ENCODE assay signal across 8 cellular contexts in genomic region chr7:129144095-129144833, GRCh38. TPM values are rescaled to one million over a fixed set of nuclear protein-coding genes. Genes with fewer than 3 reads are reported as not detected.
DNase-seq lines count a peak whose midpoint lies in the region; ATAC-seq and TF ChIP-seq lines count a peak whose summit lies in the region.

A gene with protein sequence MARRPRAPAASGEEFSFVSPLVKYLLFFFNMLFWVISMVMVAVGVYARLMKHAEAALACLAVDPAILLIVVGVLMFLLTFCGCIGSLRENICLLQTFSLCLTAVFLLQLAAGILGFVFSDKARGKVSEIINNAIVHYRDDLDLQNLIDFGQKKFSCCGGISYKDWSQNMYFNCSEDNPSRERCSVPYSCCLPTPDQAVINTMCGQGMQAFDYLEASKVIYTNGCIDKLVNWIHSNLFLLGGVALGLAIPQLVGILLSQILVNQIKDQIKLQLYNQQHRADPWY (plus strand): TSS chr7:129144707. CDS start chr7:129144981, 274 bp downstream.

- TF ChIP-seq POLR2A in NB4 (IDR thresholded peaks at IDR 0.05; ENCODE audit: extremely low read depth, insufficient read length): no peak

- TF ChIP-seq CTCF in GM10248 (IDR thresholded peaks at IDR 0.05; ENCODE audit: control extremely low read depth, extremely low read depth, low read depth, missing control alignments): no peak
- TF ChIP-seq CTCF in HEK293 (tag by site-specific recombination; IDR thresholded peaks at IDR 0.05): no peak
- no peak for TF ChIP-seq CTCF in NB4 (IDR thresholded peaks at IDR 0.05; ENCODE audit: low read depth, low read length)
- TF ChIP-seq CTCF in ascending aorta (IDR thresholded peaks at IDR 0.05): no peak
- TF ChIP-seq CTCF in hepatocyte (IDR thresholded peaks at IDR 0.05; ENCODE audit: poor library complexity): no peak

- H3K4me1 ChIP-seq in HEK293 (ENCODE audit: control insufficient read depth, insufficient read depth, low read length): 0 out of 2 replicates have a peak, but pooled peaks cover 2% of the 10 kb centered on the region
- peaks cover 0 to 4% of the 10 kb centered on the region in 2 donors for H3K4me1 ChIP-seq in ascending aorta
- peaks cover 6% of the 10 kb centered on the region for H3K4me1 ChIP-seq in hepatocyte (ENCODE audit: insufficient read depth)
- no peaks in the 10 kb centered on the region for H3K4me1 ChIP-seq in aorta (ENCODE audit: control insufficient read depth in 1 of 2, insufficient read depth in 2 of 2, low read length in 2 of 2)

- DNase-seq in GM10248 (ENCODE audit: extremely low spot score) (peak; percentile 92), NB4 (ENCODE audit: low read depth) (peak; percentile 74), ascending aorta (ENCODE audit: low spot score in 2 of 2) (peak in 1 of 2 donors; percentile 85), hepatocyte (ENCODE audit: low spot score) (peak; percentile 83), renal cortical epithelial cell (ENCODE audit: low read depth) (peak; percentile 37), aorta (peak; percentile 83 to 92)

- H3K27me3 ChIP-seq in ascending aorta: no peaks in the 10 kb centered on the region
- peaks cover 33% of the 10 kb centered on the region for H3K27me3 ChIP-seq in hepatocyte
- no peaks in the 10 kb centered on the region for H3K27me3 ChIP-seq in aorta (ENCODE audit: control insufficient read depth in 1 of 2, insufficient read depth in 2 of 2, low read length in 1 of 2)

- no peaks in the 10 kb centered on the region for H3K9me2 ChIP-seq in hepatocyte (replicated peaks; ENCODE audit: insufficient read depth)

- H3K4me1 Mint-ChIP-seq in T-helper 1 cell treated with Interleukin-12 subunit alpha and Interleukin-12 subunit beta and Interleukin-4 antibody, amounts not matched to agents 30 μg/mL and 1 μg/mL, for 36 hours (ENCODE audit: low read depth): peaks cover 17% of the 10 kb centered on the region

- H3K27ac ChIP-seq in HEK293 (ENCODE audit: extremely low read depth, low read depth, low read length): peak within 1 kb of the TSS; percentile 58; the same call in 1 of the 2 replicates
- no peak within 1 kb of the TSS for H3K27ac ChIP-seq in ascending aorta
- H3K27ac ChIP-seq in hepatocyte: no peak within 1 kb of the TSS
- H3K27ac ChIP-seq in aorta (ENCODE audit: low read depth in 1 of 2, low read length in 2 of 2): no peak within 1 kb of the TSS

- H3K79me2 ChIP-seq in hepatocyte: no peaks in the 10 kb centered on the region

- peaks cover 44% of the 10 kb centered on the region for H3K27me3 Mint-ChIP-seq in T-helper 1 cell treated with Interleukin-12 subunit alpha and Interleukin-12 subunit beta and Interleukin-4 antibody, amounts not matched to agents 30 μg/mL and 1 μg/mL, for 36 hours (ENCODE audit: low read depth)

- H3K9me3 ChIP-seq in HEK293 (ENCODE audit: control insufficient read depth, insufficient read depth, low read depth, low read length) (no peaks in the 10 kb centered on the region), ascending aorta (no peaks in the 10 kb centered on the region), hepatocyte (ENCODE audit: low read depth) (no peaks in the 10 kb centered on the region), aorta (ENCODE audit: control insufficient read depth, low read length) (no peaks in the 10 kb centered on the region)

- CTCF ChIA-PET in GM10248 (lab: Yijun Ruan, JAX): interaction anchor here (1.0 to 16.0 kb wide), 6 partner anchors 10 to 57 kb away, joined by 3 to 220 read pairs (median 6); no protein-coding TSS in a partner anchor
- CTCF ChIA-PET in HEK293 (lab: Yijun Ruan, JAX): interaction anchor here (0.6 to 1.4 kb wide), 6 partner anchors 20 to 133 kb away, joined by 3 to 7 read pairs (median 4); no protein-coding TSS in a partner anchor

- 5% methylated on average over 24 of the region's 43 CpGs for WGBS in hepatocyte (ENCODE audit: low lambda C conversion rate, missing lambda C conversion rate)
- WGBS in aorta, 2 donors: 1 to 2% methylated on average over 42 to 43 of the region's 43 CpGs

- intact Hi-C loops in ascending aorta (cut with DNase I): no loop called here
- intact Hi-C loops in aorta (cut with DNase I): no loop called here

- H3K27ac Mint-ChIP-seq in T-helper 1 cell treated with Interleukin-12 subunit alpha and Interleukin-12 subunit beta and Interleukin-4 antibody, amounts not matched to agents 30 μg/mL and 1 μg/mL, for 36 hours: no peak within 1 kb of the TSS

- no peaks in the 10 kb centered on the region for H3K9me3 Mint-ChIP-seq in T-helper 1 cell treated with Interleukin-12 subunit alpha and Interleukin-12 subunit beta and Interleukin-4 antibody, amounts not matched to agents 30 μg/mL and 1 μg/mL, for 36 hours

- peak within 1 kb of the TSS; percentile 93 for H3K4me3 Mint-ChIP-seq in T-helper 1 cell treated with Interleukin-12 subunit alpha and Interleukin-12 subunit beta and Interleukin-4 antibody, amounts not matched to agents 30 μg/mL and 1 μg/mL, for 36 hours

- H3K4me3 ChIP-seq in HEK293 (ENCODE audit: low read depth, low read length) (peak within 1 kb of the TSS; percentile 56), NB4 (ENCODE audit: low read depth, low read length) (peak within 1 kb of the TSS; percentile 51), ascending aorta (peak within 1 kb of the TSS; percentile 64 to 72), hepatocyte (peak within 1 kb of the TSS; percentile 49), aorta (ENCODE audit: low read length in 2 of 2) (peak within 1 kb of the TSS; percentile 32 to 56)

- H3K36me3 ChIP-seq in HEK293 (ENCODE audit: control insufficient read depth in 2 of 2, insufficient read depth in 1 of 2, low read length in 2 of 2) (no peaks in the 10 kb centered on the region), ascending aorta (no peaks in the 10 kb centered on the region), hepatocyte (replicated peaks; ENCODE audit: insufficient read depth, low read depth) (no peaks in the 10 kb centered on the region), aorta (ENCODE audit: control insufficient read depth in 1 of 2, insufficient read depth in 2 of 2, low read length in 1 of 2) (no peaks in the 10 kb centered on the region)

- no peaks in the 10 kb centered on the region for H3K36me3 Mint-ChIP-seq in T-helper 1 cell treated with Interleukin-12 subunit alpha and Interleukin-12 subunit beta and Interleukin-4 antibody, amounts not matched to agents 30 μg/mL and 1 μg/mL, for 36 hours (ENCODE audit: low read depth)

- no peaks in the 10 kb centered on the region for H4K20me1 ChIP-seq in hepatocyte (ENCODE audit: insufficient read depth, poor library complexity, severe bottlenecking)

- peak within 1 kb of the TSS; percentile 95 for H3K4me2 ChIP-seq in hepatocyte

- POLR2A ChIA-PET in GM10248 (lab: Yijun Ruan, JAX): no interaction called here
- POLR2A ChIA-PET in HEK293 (lab: Yijun Ruan, JAX): no interaction called here

- peak; percentile 82 for ATAC-seq in aorta (ENCODE audit: low FRiP score)

- peak within 1 kb of the TSS; percentile 29 for H2AFZ ChIP-seq in hepatocyte

TF ChIP-seq in HEK293, 187 proteins besides CTCF, POLR2A, EP300 and RAD21 (continues in another document):
- TF ChIP-seq SP7 (tag by site-specific recombination; IDR thresholded peaks at IDR 0.05) (peak; percentile 65), ZNF596 (tag by site-specific recombination; IDR thresholded peaks at IDR 0.05) (no peak), ZBTB48 (tag by site-specific recombination; IDR thresholded peaks at IDR 0.05) (peak; percentile 98), ZIC2 (tag by site-specific recombination; IDR thresholded peaks at IDR 0.05) (peak; percentile 26; the same call in 1 of the 2 replicates), ZNF274 (IDR thresholded peaks at IDR 0.05; ENCODE audit: low read length) (no peak), ZNF274 (tag by site-specific recombination; IDR thresholded peaks at IDR 0.05; ENCODE audit: borderline replicate concordance) (no peak), ZBTB6 (tag by site-specific recombination; IDR thresholded peaks at IDR 0.05) (no peak), ZNF394 (tag by site-specific recombination; IDR thresholded peaks at IDR 0.05; ENCODE audit: borderline replicate concordance) (peak; percentile 52; the same call in 1 of the 2 replicates), ZNF23 (tag by site-specific recombination; IDR thresholded peaks at IDR 0.05; ENCODE audit: borderline replicate concordance) (no peak), ZBTB17 (tag by site-specific recombination; IDR thresholded peaks at IDR 0.05) (peak; percentile 89)
- TF ChIP-seq, protein P1, sequence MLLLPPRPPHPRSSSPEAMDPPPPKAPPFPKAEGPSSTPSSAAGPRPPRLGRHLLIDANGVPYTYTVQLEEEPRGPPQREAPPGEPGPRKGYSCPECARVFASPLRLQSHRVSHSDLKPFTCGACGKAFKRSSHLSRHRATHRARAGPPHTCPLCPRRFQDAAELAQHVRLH (tag by site-specific recombination; IDR thresholded peaks at IDR 0.05): no peak
- TF ChIP-seq, protein P2, sequence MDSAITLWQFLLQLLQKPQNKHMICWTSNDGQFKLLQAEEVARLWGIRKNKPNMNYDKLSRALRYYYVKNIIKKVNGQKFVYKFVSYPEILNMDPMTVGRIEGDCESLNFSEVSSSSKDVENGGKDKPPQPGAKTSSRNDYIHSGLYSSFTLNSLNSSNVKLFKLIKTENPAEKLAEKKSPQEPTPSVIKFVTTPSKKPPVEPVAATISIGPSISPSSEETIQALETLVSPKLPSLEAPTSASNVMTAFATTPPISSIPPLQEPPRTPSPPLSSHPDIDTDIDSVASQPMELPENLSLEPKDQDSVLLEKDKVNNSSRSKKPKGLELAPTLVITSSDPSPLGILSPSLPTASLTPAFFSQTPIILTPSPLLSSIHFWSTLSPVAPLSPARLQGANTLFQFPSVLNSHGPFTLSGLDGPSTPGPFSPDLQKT (IDR thresholded peaks at IDR 0.05; ENCODE audit: borderline replicate concordance, low read depth, low read length): no peak

RNA-seq across cellular contexts. Expression of the gene that starts here (rescaled TPM):
- total RNA-seq in ascending aorta (8.1 TPM), hepatocyte (9.6 and 10.4 TPM in 2 replicates), renal cortical epithelial cell (12.0 and 22.7 TPM in 2 replicates), aorta (10 to 100 TPM in 1 of 2 donors, 1 to 10 TPM in 1; 8.3 to 16.5 TPM)
- polyA plus RNA-seq in hepatocyte (7.3 and 7.8 TPM in 2 replicates), aorta (1 to 10 TPM; 2.5 to 6.9 TPM)
